35 cellular contexts compared by ENCODE assay signal in the genomic region with DNA sequence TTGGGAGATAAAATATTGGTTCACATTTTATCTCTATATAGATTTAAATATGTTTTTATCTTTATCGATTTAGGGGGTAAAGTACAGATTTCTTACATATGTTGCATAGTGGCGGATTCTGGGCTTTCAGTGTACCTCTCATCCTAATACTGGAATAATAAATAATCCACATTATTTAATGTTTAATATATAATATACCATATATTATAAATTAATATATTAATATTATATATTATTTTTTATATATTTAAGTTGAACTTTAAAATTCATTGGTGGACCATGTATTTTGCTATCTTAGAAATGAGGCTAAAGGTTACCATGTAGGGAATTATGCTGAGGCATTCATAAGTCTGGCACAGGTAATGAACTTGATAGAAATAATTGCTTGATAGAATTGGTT.
"Had no signal": no experiment of that assay in that cellular context is flagged by ENCODE, and none has a peak within 500 bp of the region (broad histone marks: within the 10 kb centered on the region; RNA-seq: fewer than 3 reads in every experiment).

No MANE protein-coding gene starts in this region.

- H3K27me3 Mint-ChIP-seq: activated naive CD4-positive, alpha-beta T cell treated with anti-CD3 and anti-CD28 coated beads, Interleukin-2, amount 10 ng/mL, durations not matched to agents 7 days and 5 days; activated naive CD4-positive, alpha-beta T cell treated with anti-CD3 and anti-CD28 coated beads, Interleukin-2, amount 50 U/mL, for 24 hours; activated naive CD8-positive, alpha-beta T cell; activated naive CD8-positive, alpha-beta T cell treated with anti-CD3 and anti-CD28 coated beads, Interleukin-2, amount 50 U/mL, for 24 hours; brain had no signal

- H3K9me3 Mint-ChIP-seq: activated naive CD4-positive, alpha-beta T cell treated with anti-CD3 and anti-CD28 coated beads, Interleukin-2, amount 50 U/mL, for 72 hours; activated naive CD8-positive, alpha-beta T cell treated with anti-CD3 and anti-CD28 coated beads, Interleukin-2, amount 10 ng/mL, durations not matched to agents 7 days and 5 days; activated T-helper 1 cell treated with anti-CD3 and anti-CD28 coated beads, Interleukin-12 subunit alpha, Interleukin-12 subunit beta, Interleukin-2, Interleukin-4 antibody, amounts not matched to agents 30 ng/mL and 10 ng/mL and 1 ng/mL, durations not matched to agents 14 hours and 24 hours and 36 hours; activated T-helper 2 cell treated with anti-CD3 and anti-CD28 coated beads, Interferon-gamma antibody, Interleukin-2, Interleukin-4, amounts not matched to agents 10 μg/mL and 5 μg/mL and 100 μg/mL, durations not matched to agents 14 hours and 24 hours and 36 hours; central memory CD8-positive, alpha-beta T cell had no signal

- H3K36me3 Mint-ChIP-seq: activated naive CD4-positive, alpha-beta T cell treated with anti-CD3 and anti-CD28 coated beads, Interleukin-2, amount 10 ng/mL, durations not matched to agents 7 days and 5 days; activated naive CD8-positive, alpha-beta T cell treated with anti-CD3 and anti-CD28 coated beads, Interleukin-2, amount 10 ng/mL, durations not matched to agents 7 days and 5 days; brain had no signal

- ATAC-seq: activated naive CD4-positive, alpha-beta T cell treated with anti-CD3 and anti-CD28 coated beads, Interleukin-2, amount 50 U/mL, for 72 hours; activated naive CD8-positive, alpha-beta T cell treated with anti-CD3 and anti-CD28 coated beads, Interleukin-2, amount 50 U/mL, for 24 hours; activated T-cell treated with anti-CD3 and anti-CD28 coated beads, Interleukin-2, amount 50 U/mL, for 4 hours; activated T-cell treated with anti-CD3 and anti-CD28 coated beads, Interleukin-2, amount 50 U/mL, for 72 hours; activated T-helper 17 cell treated with anti-CD3 and anti-CD28 coated beads, Interleukin-2, amount 50 U/mL, for 72 hours; body of pancreas had no signal

- FAIRE-seq: astrocyte had no signal

- H3K4me1 Mint-ChIP-seq: activated naive CD4-positive, alpha-beta T cell treated with anti-CD3 and anti-CD28 coated beads, Interleukin-2, amount 10 ng/mL, durations not matched to agents 7 days and 5 days; activated naive CD4-positive, alpha-beta T cell treated with anti-CD3 and anti-CD28 coated beads, Interleukin-2, amount 50 U/mL, for 24 hours; activated T-helper 17 cell treated with anti-CD3 and anti-CD28 coated beads, Interleukin-2, amount 50 U/mL, for 72 hours had no signal

- H3K4me3 Mint-ChIP-seq: activated naive CD4-positive, alpha-beta T cell treated with anti-CD3 and anti-CD28 coated beads for 36 hours; activated naive CD4-positive, alpha-beta T cell treated with anti-CD3 and anti-CD28 coated beads, Interleukin-2, amount 10 ng/mL, durations not matched to agents 7 days and 5 days; activated naive CD4-positive, alpha-beta T cell treated with anti-CD3 and anti-CD28 coated beads, Interleukin-2, amount 50 U/mL, for 24 hours; activated naive CD8-positive, alpha-beta T cell; activated naive CD8-positive, alpha-beta T cell treated with anti-CD3 and anti-CD28 coated beads for 36 hours; activated naive CD8-positive, alpha-beta T cell treated with anti-CD3 and anti-CD28 coated beads, Interleukin-2, amount 10 ng/mL, durations not matched to agents 7 days and 5 days; activated naive CD8-positive, alpha-beta T cell treated with anti-CD3 and anti-CD28 coated beads, Interleukin-2, amount 50 U/mL, for 24 hours; activated T-cell treated with anti-CD3 and anti-CD28 coated beads, Interleukin-2, amount 50 U/mL, for 24 hours; activated T-cell treated with anti-CD3 and anti-CD28 coated beads, Interleukin-2, amount 50 U/mL, for 4 hours; activated T-cell treated with anti-CD3 and anti-CD28 coated beads, Interleukin-2, amount 50 U/mL, for 72 hours; activated T-helper 1 cell treated with anti-CD3 and anti-CD28 coated beads, Interleukin-12 subunit alpha, Interleukin-12 subunit beta, Interleukin-2, Interleukin-4 antibody, amounts not matched to agents 30 ng/mL and 10 ng/mL and 1 ng/mL, durations not matched to agents 14 hours and 24 hours and 36 hours; activated T-helper 17 cell treated with anti-CD3 and anti-CD28 coated beads, Interleukin-2, amount 50 U/mL, for 72 hours; brain; central memory CD8-positive, alpha-beta T cell had no signal

- H3K27ac Mint-ChIP-seq: activated naive CD4-positive, alpha-beta T cell treated with anti-CD3 and anti-CD28 coated beads for 36 hours; activated naive CD4-positive, alpha-beta T cell treated with anti-CD3 and anti-CD28 coated beads, Interleukin-2, amount 10 ng/mL, durations not matched to agents 7 days and 5 days; activated naive CD4-positive, alpha-beta T cell treated with anti-CD3 and anti-CD28 coated beads, Interleukin-2, amount 50 U/mL, for 24 hours; activated naive CD4-positive, alpha-beta T cell treated with anti-CD3 and anti-CD28 coated beads, Interleukin-2, amount 50 U/mL, for 72 hours; activated naive CD8-positive, alpha-beta T cell; activated naive CD8-positive, alpha-beta T cell treated with anti-CD3 and anti-CD28 coated beads for 36 hours; activated naive CD8-positive, alpha-beta T cell treated with anti-CD3 and anti-CD28 coated beads, Interleukin-2, amount 10 ng/mL, durations not matched to agents 7 days and 5 days; activated naive CD8-positive, alpha-beta T cell treated with anti-CD3 and anti-CD28 coated beads, Interleukin-2, amount 50 U/mL, for 24 hours; activated T-cell treated with anti-CD3 and anti-CD28 coated beads, Interleukin-2, amount 50 U/mL, for 24 hours; activated T-cell treated with anti-CD3 and anti-CD28 coated beads, Interleukin-2, amount 50 U/mL, for 72 hours; activated T-helper 1 cell treated with anti-CD3 and anti-CD28 coated beads, Interleukin-12 subunit alpha, Interleukin-12 subunit beta, Interleukin-2, Interleukin-4 antibody, amounts not matched to agents 30 ng/mL and 10 ng/mL and 1 ng/mL, durations not matched to agents 14 hours and 24 hours and 36 hours; activated T-helper 17 cell treated with anti-CD3 and anti-CD28 coated beads, Interleukin-2, amount 50 U/mL, for 72 hours; activated T-helper 2 cell treated with anti-CD3 and anti-CD28 coated beads, Interferon-gamma antibody, Interleukin-2, Interleukin-4, amounts not matched to agents 10 μg/mL and 5 μg/mL and 100 μg/mL, durations not matched to agents 14 hours and 24 hours and 36 hours; brain had no signal

- DNase-seq: activated effector memory CD4-positive, alpha-beta T cell treated with anti-CD3 and anti-CD28 coated beads, Interleukin-2, amount 50 U/mL, for 16 hours; activated effector memory CD4-positive, alpha-beta T cell treated with Interleukin-2 at 50 U/mL for 16 hours; activated gamma-delta T cell; activated gamma-delta T cell treated with Interleukin-2 at 50 U/mL for 16 hours; activated naive CD4-positive, alpha-beta T cell; activated naive CD4-positive, alpha-beta T cell treated with anti-CD3 and anti-CD28 coated beads for 36 hours; activated naive CD4-positive, alpha-beta T cell treated with anti-CD3 and anti-CD28 coated beads, Interleukin-2, amount 10 ng/mL, durations not matched to agents 7 days and 5 days; activated naive CD4-positive, alpha-beta T cell treated with anti-CD3 and anti-CD28 coated beads, Interleukin-2, amount 50 U/mL, for 16 hours; activated naive CD4-positive, alpha-beta T cell treated with Interleukin-2 at 50 U/mL for 16 hours; activated naive CD8-positive, alpha-beta T cell treated with anti-CD3 and anti-CD28 coated beads for 36 hours; activated naive CD8-positive, alpha-beta T cell treated with anti-CD3 and anti-CD28 coated beads, Interleukin-2, amount 10 ng/mL, durations not matched to agents 7 days and 5 days; activated naive CD8-positive, alpha-beta T cell treated with anti-CD3 and anti-CD28 coated beads, Interleukin-2, amount 50 U/mL, for 24 hours; activated T-cell treated with anti-CD3 and anti-CD28 coated beads, Interleukin-2, amount 50 U/mL, for 24 hours; activated T-cell treated with anti-CD3 and anti-CD28 coated beads, Interleukin-2, amount 50 U/mL, for 4 hours; activated T-cell treated with anti-CD3 and anti-CD28 coated beads, Interleukin-2, amount 50 U/mL, for 48 hours; activated T-cell treated with anti-CD3 and anti-CD28 coated beads, Interleukin-2, amount 50 U/mL, for 72 hours; adrenal gland; amniotic stem cell; amygdala; anterior cingulate cortex; aorta; body of pancreas; brain microvascular endothelial cell; caudate nucleus; central memory CD4-positive, alpha-beta T cell; cerebellar nuclear complex had no signal
